In the genomic region with DNA sequence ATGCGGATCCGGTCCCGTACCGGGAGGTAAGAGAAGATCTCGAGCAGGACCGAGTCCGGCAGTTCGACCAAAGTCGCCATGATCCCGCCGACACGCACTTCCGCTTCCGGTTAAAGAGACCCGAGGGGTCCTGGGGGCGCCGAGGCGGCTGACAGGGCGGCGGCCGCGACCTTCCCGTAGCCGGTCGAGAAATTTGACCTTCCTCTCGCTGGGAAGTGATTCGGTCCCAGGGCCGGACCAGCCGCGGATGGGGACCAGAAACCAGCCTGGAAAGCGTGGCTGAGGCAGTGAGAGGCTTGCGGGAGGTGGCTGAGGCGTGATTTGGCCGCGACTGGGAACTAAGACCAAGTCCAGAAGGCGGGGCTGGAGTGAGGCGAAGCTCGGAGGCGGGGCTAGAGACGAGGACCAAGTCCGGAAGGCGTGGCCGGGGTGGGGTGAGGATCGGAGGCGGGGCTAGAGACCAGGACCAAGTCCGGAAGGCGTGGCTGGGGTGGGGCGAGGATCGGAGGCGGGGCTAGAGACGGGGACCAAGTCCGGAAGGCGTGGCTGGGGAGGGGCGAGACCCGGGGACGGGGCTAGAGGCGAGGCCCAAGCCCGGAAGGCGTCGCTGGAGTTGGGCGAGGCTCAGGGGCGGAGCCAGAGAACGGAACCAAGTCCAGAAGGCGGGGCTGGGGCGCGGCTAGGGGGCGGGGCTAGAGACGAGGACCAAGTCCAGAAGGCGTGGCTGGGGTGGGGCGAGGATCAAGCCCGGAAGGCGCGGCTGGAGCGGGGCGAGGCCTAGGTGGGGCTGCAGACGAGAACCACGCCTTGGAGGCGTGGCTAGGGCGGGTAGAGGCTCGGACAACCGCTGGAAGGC, we compare ENCODE assay signal across 1 cellular context.
TF ChIP-seq lines count a peak whose summit lies in the region.

A gene with protein sequence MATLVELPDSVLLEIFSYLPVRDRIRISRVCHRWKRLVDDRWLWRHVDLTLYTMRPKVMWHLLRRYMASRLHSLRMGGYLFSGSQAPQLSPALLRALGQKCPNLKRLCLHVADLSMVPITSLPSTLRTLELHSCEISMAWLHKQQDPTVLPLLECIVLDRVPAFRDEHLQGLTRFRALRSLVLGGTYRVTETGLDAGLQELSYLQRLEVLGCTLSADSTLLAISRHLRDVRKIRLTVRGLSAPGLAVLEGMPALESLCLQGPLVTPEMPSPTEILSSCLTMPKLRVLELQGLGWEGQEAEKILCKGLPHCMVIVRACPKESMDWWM (minus strand): TSS at position 346 of the 856 bp plus-strand sequence. CDS start 266 bp downstream, at position 80.

TF ChIP-seq in HepG2, 621 proteins besides CTCF, POLR2A, EP300 and RAD21 (continued from another document and continues in another):
- TF ChIP-seq, protein P1, sequence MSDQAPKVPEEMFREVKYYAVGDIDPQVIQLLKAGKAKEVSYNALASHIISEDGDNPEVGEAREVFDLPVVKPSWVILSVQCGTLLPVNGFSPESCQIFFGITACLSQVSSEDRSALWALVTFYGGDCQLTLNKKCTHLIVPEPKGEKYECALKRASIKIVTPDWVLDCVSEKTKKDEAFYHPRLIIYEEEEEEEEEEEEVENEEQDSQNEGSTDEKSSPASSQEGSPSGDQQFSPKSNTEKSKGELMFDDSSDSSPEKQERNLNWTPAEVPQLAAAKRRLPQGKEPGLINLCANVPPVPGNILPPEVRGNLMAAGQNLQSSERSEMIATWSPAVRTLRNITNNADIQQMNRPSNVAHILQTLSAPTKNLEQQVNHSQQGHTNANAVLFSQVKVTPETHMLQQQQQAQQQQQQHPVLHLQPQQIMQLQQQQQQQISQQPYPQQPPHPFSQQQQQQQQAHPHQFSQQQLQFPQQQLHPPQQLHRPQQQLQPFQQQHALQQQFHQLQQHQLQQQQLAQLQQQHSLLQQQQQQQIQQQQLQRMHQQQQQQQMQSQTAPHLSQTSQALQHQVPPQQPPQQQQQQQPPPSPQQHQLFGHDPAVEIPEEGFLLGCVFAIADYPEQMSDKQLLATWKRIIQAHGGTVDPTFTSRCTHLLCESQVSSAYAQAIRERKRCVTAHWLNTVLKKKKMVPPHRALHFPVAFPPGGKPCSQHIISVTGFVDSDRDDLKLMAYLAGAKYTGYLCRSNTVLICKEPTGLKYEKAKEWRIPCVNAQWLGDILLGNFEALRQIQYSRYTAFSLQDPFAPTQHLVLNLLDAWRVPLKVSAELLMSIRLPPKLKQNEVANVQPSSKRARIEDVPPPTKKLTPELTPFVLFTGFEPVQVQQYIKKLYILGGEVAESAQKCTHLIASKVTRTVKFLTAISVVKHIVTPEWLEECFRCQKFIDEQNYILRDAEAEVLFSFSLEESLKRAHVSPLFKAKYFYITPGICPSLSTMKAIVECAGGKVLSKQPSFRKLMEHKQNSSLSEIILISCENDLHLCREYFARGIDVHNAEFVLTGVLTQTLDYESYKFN (CRISPR knock-in tag; conservative IDR thresholded peaks at IDR 0.05): peak; percentile 70
- TF ChIP-seq ZNF709 (CRISPR knock-in tag; IDR thresholded peaks at IDR 0.05) (peak; percentile 71; the same call in 1 of the 2 replicates), KLF16 (CRISPR knock-in tag; IDR thresholded peaks at IDR 0.05) (no peak; a peak in 2 of 4 replicates), RARA (CRISPR knock-in tag; IDR thresholded peaks at IDR 0.05) (peak; percentile 18; the same call in 1 of the 2 replicates), ZNF138 (CRISPR knock-in tag; IDR thresholded peaks at IDR 0.05; ENCODE audit: low read depth) (no peak), ZNF230 (CRISPR knock-in tag; IDR thresholded peaks at IDR 0.05) (no peak), NCOA2 (CRISPR knock-in tag; IDR thresholded peaks at IDR 0.05) (0 out of 2 replicates have a peak, but pooled peaks have one; percentile 14), ZNF674 (CRISPR knock-in tag; IDR thresholded peaks at IDR 0.05; ENCODE audit: low read depth) (no peak), ZNF280B (CRISPR knock-in tag; IDR thresholded peaks at IDR 0.05; ENCODE audit: borderline replicate concordance) (peak; percentile 95; the same call in 1 of the 2 replicates), CBX5 (CRISPR knock-in tag; IDR thresholded peaks at IDR 0.05; ENCODE audit: borderline replicate concordance) (no peak), PCBP1 (IDR thresholded peaks at IDR 0.05; ENCODE audit: borderline replicate concordance, low read depth, low read length) (peak; percentile 46; the same call in 1 of the 2 replicates), FOXA1 (IDR thresholded peaks at IDR 0.05) (no peak), FOXA1 (CRISPR knock-in tag; IDR thresholded peaks at IDR 0.05) (0 out of 2 replicates have a peak, but pooled peaks have one; percentile 4), GABPA (IDR thresholded peaks at IDR 0.05; ENCODE audit: low read depth, low read length) (peak; percentile 89), GABPA (CRISPR knock-in tag; IDR thresholded peaks at IDR 0.05; ENCODE audit: low read depth) (peak; percentile 97), ZNF777 (CRISPR knock-in tag; IDR thresholded peaks at IDR 0.05) (no peak), NFE2L1 (CRISPR knock-in tag; IDR thresholded peaks at IDR 0.05; ENCODE audit: borderline replicate concordance) (no peak), EEA1 (CRISPR knock-in tag; IDR thresholded peaks at IDR 0.05; ENCODE audit: borderline replicate concordance) (no peak; the same call in 1 of the 2 replicates), ZNF556 (CRISPR knock-in tag; IDR thresholded peaks at IDR 0.05; ENCODE audit: borderline replicate concordance) (peak; percentile 83; the same call in 1 of the 2 replicates), SOX13 (IDR thresholded peaks at IDR 0.05) (no peak), SOX13 (CRISPR knock-in tag; conservative IDR thresholded peaks at IDR 0.05 in 1 of 2, IDR thresholded peaks at IDR 0.05 in 1 of 2) (peak in 1 of 2 experiments; percentile 14; a peak in 1 of 4 replicates), SOX5 (CRISPR knock-in tag; IDR thresholded peaks at IDR 0.05; ENCODE audit: borderline replicate concordance) (peak; percentile 54), ZFP36L1 (CRISPR knock-in tag; IDR thresholded peaks at IDR 0.05) (peak; percentile 78; the same call in 1 of the 2 replicates), NONO (IDR thresholded peaks at IDR 0.05) (no peak), NONO (CRISPR knock-in tag; conservative IDR thresholded peaks at IDR 0.05) (peak; percentile 84; the same call in 1 of the 2 replicates), TGIF2 (CRISPR knock-in tag; IDR thresholded peaks at IDR 0.05) (0 out of 2 replicates have a peak, but pooled peaks have one; percentile 81), SIX1 (CRISPR knock-in tag; IDR thresholded peaks at IDR 0.05; ENCODE audit: borderline replicate concordance) (no peak), HNF4A (CRISPR knock-in tag; IDR thresholded peaks at IDR 0.05) (peak; percentile 17), ZFP1 (CRISPR knock-in tag; IDR thresholded peaks at IDR 0.05) (no peak), NFIC (IDR thresholded peaks at IDR 0.05; ENCODE audit: low read length) (no peak), TBP (CRISPR knock-in tag; IDR thresholded peaks at IDR 0.05) (no peak), E2F5 (CRISPR knock-in tag; conservative IDR thresholded peaks at IDR 0.05) (0 out of 2 replicates have a peak, but pooled peaks have one; percentile 21), RBM39 (IDR thresholded peaks at IDR 0.05; ENCODE audit: low read depth, low read length, poor library complexity, severe bottlenecking) (peak; percentile 81), ZNF770 (CRISPR knock-in tag; IDR thresholded peaks at IDR 0.05) (no peak; the same call in 1 of the 2 replicates), YY1 (IDR thresholded peaks at IDR 0.05; ENCODE audit: insufficient read depth, insufficient replicate concordance, low read depth, low read length) (peak; percentile 93), TCF12 (IDR thresholded peaks at IDR 0.05) (no peak), TCF12 (CRISPR knock-in tag; IDR thresholded peaks at IDR 0.05) (0 out of 2 replicates have a peak, but pooled peaks have one; percentile 29), PHF21A (CRISPR knock-in tag; IDR thresholded peaks at IDR 0.05) (no peak), EED (CRISPR knock-in tag; IDR thresholded peaks at IDR 0.05) (peak; percentile 50; the same call in 1 of the 2 replicates), ATF7-NPFF (CRISPR knock-in tag; IDR thresholded peaks at IDR 0.05; ENCODE audit: low read depth) (no peak; the same call in 1 of the 2 replicates), CREB1 (IDR thresholded peaks at IDR 0.05) (peak; percentile 9; the same call in 1 of the 2 replicates), CREB1 (CRISPR knock-in tag; IDR thresholded peaks at IDR 0.05) (peak; percentile 91), PTBP1 (IDR thresholded peaks at IDR 0.05; ENCODE audit: low read depth, low read length, poor library complexity, severe bottlenecking) (peak; percentile 39), ATF7 (IDR thresholded peaks at IDR 0.05) (no peak), ATF7 (CRISPR knock-in tag; IDR thresholded peaks at IDR 0.05) (no peak), ZFP82 (CRISPR knock-in tag; IDR thresholded peaks at IDR 0.05; ENCODE audit: borderline replicate concordance) (no peak), JDP2 (CRISPR knock-in tag; IDR thresholded peaks at IDR 0.05; ENCODE audit: borderline replicate concordance) (no peak), ATF1 (CRISPR knock-in tag; IDR thresholded peaks at IDR 0.05) (peak; percentile 73), CEBPB (IDR thresholded peaks at IDR 0.05; ENCODE audit: borderline replicate concordance, low read depth, low read length) (no peak)
- TF ChIP-seq, protein P2, sequence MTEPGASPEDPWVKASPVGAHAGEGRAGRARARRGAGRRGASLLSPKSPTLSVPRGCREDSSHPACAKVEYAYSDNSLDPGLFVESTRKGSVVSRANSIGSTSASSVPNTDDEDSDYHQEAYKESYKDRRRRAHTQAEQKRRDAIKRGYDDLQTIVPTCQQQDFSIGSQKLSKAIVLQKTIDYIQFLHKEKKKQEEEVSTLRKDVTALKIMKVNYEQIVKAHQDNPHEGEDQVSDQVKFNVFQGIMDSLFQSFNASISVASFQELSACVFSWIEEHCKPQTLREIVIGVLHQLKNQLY (CRISPR knock-in tag; IDR thresholded peaks at IDR 0.05): no peak
- TF ChIP-seq, protein P3, sequence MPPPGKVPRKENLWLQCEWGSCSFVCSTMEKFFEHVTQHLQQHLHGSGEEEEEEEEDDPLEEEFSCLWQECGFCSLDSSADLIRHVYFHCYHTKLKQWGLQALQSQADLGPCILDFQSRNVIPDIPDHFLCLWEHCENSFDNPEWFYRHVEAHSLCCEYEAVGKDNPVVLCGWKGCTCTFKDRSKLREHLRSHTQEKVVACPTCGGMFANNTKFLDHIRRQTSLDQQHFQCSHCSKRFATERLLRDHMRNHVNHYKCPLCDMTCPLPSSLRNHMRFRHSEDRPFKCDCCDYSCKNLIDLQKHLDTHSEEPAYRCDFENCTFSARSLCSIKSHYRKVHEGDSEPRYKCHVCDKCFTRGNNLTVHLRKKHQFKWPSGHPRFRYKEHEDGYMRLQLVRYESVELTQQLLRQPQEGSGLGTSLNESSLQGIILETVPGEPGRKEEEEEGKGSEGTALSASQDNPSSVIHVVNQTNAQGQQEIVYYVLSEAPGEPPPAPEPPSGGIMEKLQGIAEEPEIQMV (CRISPR knock-in tag; IDR thresholded peaks at IDR 0.05; ENCODE audit: low read depth): peak; percentile 41; the same call in 1 of the 2 replicates
- TF ChIP-seq, protein P4, sequence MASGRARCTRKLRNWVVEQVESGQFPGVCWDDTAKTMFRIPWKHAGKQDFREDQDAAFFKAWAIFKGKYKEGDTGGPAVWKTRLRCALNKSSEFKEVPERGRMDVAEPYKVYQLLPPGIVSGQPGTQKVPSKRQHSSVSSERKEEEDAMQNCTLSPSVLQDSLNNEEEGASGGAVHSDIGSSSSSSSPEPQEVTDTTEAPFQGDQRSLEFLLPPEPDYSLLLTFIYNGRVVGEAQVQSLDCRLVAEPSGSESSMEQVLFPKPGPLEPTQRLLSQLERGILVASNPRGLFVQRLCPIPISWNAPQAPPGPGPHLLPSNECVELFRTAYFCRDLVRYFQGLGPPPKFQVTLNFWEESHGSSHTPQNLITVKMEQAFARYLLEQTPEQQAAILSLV (CRISPR knock-in tag; IDR thresholded peaks at IDR 0.05; ENCODE audit: borderline replicate concordance): peak; percentile 79; the same call in 1 of the 2 replicates
- TF ChIP-seq, protein P5, sequence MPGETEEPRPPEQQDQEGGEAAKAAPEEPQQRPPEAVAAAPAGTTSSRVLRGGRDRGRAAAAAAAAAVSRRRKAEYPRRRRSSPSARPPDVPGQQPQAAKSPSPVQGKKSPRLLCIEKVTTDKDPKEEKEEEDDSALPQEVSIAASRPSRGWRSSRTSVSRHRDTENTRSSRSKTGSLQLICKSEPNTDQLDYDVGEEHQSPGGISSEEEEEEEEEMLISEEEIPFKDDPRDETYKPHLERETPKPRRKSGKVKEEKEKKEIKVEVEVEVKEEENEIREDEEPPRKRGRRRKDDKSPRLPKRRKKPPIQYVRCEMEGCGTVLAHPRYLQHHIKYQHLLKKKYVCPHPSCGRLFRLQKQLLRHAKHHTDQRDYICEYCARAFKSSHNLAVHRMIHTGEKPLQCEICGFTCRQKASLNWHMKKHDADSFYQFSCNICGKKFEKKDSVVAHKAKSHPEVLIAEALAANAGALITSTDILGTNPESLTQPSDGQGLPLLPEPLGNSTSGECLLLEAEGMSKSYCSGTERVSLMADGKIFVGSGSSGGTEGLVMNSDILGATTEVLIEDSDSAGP (CRISPR knock-in tag; IDR thresholded peaks at IDR 0.05; ENCODE audit: borderline replicate concordance): peak; percentile 96
